In genomic region chr6:156617376-156617775, GRCh38 we compare ENCODE assay signal across 1 cellular context.
TF ChIP-seq lines count a peak whose summit lies in the region.

No MANE protein-coding gene starts in this region.

TF ChIP-seq in HEK293, 187 proteins besides CTCF, POLR2A, EP300 and RAD21 (continued from another document):
- TF ChIP-seq ZNF704 (tag by site-specific recombination; IDR thresholded peaks at IDR 0.05) (no peak), SP7 (tag by site-specific recombination; IDR thresholded peaks at IDR 0.05) (0 out of 2 replicates have a peak, but pooled peaks have one; percentile 17), ZNF544 (tag by site-specific recombination; IDR thresholded peaks at IDR 0.05) (no peak), IKZF3 (tag by site-specific recombination; IDR thresholded peaks at IDR 0.05) (no peak), ZNF560 (tag by site-specific recombination; IDR thresholded peaks at IDR 0.05; ENCODE audit: borderline replicate concordance) (no peak), TRIM28 (IDR thresholded peaks at IDR 0.05; ENCODE audit: borderline replicate concordance, low read length) (peak; percentile 90), INSM2 (tag by site-specific recombination; IDR thresholded peaks at IDR 0.05) (no peak), ZNF121 (tag by site-specific recombination; IDR thresholded peaks at IDR 0.05) (peak; percentile 64; the same call in 1 of the 2 replicates), ZXDB (tag by site-specific recombination; IDR thresholded peaks at IDR 0.05) (0 out of 2 replicates have a peak, but pooled peaks have one; percentile 10), ZNF626 (tag by site-specific recombination; IDR thresholded peaks at IDR 0.05) (no peak), ZNF549 (tag by site-specific recombination; IDR thresholded peaks at IDR 0.05) (no peak), ZFP37 (tag by site-specific recombination; IDR thresholded peaks at IDR 0.05) (no peak), ZNF341 (tag by site-specific recombination; IDR thresholded peaks at IDR 0.05; ENCODE audit: low read depth) (0 out of 2 replicates have a peak, but pooled peaks have one; percentile 35), ZNF266 (tag by site-specific recombination; IDR thresholded peaks at IDR 0.05; ENCODE audit: low read depth) (no peak), ZNF335 (tag by site-specific recombination; conservative IDR thresholded peaks at IDR 0.05) (peak; percentile 38; the same call in 1 of the 2 replicates), ZBTB44 (tag by site-specific recombination; IDR thresholded peaks at IDR 0.05) (0 out of 2 replicates have a peak, but pooled peaks have one; percentile 38), ZBTB20 (tag by site-specific recombination; IDR thresholded peaks at IDR 0.05) (peak; percentile 75; the same call in 1 of the 2 replicates), ZNF169 (tag by site-specific recombination; IDR thresholded peaks at IDR 0.05) (no peak), REPIN1 (tag by site-specific recombination; IDR thresholded peaks at IDR 0.05; ENCODE audit: low read depth) (no peak), ZNF501 (tag by site-specific recombination; IDR thresholded peaks at IDR 0.05) (peak; percentile 48; the same call in 1 of the 2 replicates), KLF1 (tag by site-specific recombination; IDR thresholded peaks at IDR 0.05) (peak; percentile 96)
